Comparison of ENCODE assay signal across 8 cellular contexts in genomic region chr19:55258828-55259539, GRCh38. TPM values are rescaled to one million over a fixed set of nuclear protein-coding genes. Genes with fewer than 3 reads are reported as not detected.
DNase-seq lines count a peak whose midpoint lies in the region; ATAC-seq, FAIRE-seq and TF ChIP-seq lines count a peak whose summit lies in the region.

Gene PPP6R1 (minus strand): TSS chr19:55259017. CDS start chr19:55247103, 11,914 bp downstream.

- under 1% methylated on average over 14 of the region's 76 CpGs for WGBS in HepG2 (ENCODE audit: low lambda C conversion rate)

- H3K9ac ChIP-seq in HepG2 (ENCODE audit: insufficient read depth, low read depth, low read length): peak within 1 kb of the TSS; percentile 97

- H3K36me3 ChIP-seq in HepG2 (replicated peaks in 1 of 2; ENCODE audit: control insufficient read depth in 1 of 2, insufficient read depth in 2 of 2, low read length in 2 of 2): peaks cover 0 to 2% of the 10 kb centered on the region in 2 experiments; a peak in 1 of 5 replicates

- intact Hi-C loops in CD14-positive monocyte (cut with micrococcal nuclease) (loop anchor here (1.0 to 10.0 kb wide), 5 partner anchors 20 to 144 kb away; partner anchors contain the start of genes KMT5C (in 1 of the 2) and PPP1R12C (in 1 of the 2)), HepG2 (cut with micrococcal nuclease; ENCODE audit: unreplicated experiment) (loop anchor here (1.0 kb wide), 1 partner anchor 43 kb away; no protein-coding TSS in a partner anchor)

- H3K27ac ChIP-seq in HepG2 (ENCODE audit: extremely low read length, insufficient read depth, low read length): peak within 1 kb of the TSS; percentile 86

- H3K4me1 Mint-ChIP-seq in CD14-positive monocyte: peaks cover 46% of the 10 kb centered on the region

- peak; percentile 79 to 86 for TF ChIP-seq POLR2A in HepG2 (IDR thresholded peaks at IDR 0.05; ENCODE audit: insufficient read depth in 1 of 2, low read depth in 2 of 2, low read length in 2 of 2)

- TF ChIP-seq CTCF in CD14-positive monocyte (IDR thresholded peaks at IDR 0.05) (no peak), HepG2 (CRISPR knock-in tag; IDR thresholded peaks at IDR 0.05) (0 out of 2 replicates have a peak, but pooled peaks have one; percentile 8)

- H3K27me3 Mint-ChIP-seq in CD14-positive monocyte (ENCODE audit: low read depth in 3 of 3): no peaks in the 10 kb centered on the region

- H3K79me2 ChIP-seq in HepG2 (ENCODE audit: insufficient read depth, low read length): peaks cover 43% of the 10 kb centered on the region

- BruUV-seq in HepG2 (replicated peaks; lab: Mats Ljungman, UMichigan): no TSS peak

- peak; percentile 92 for DNase-seq in CD14-positive monocyte (ENCODE audit: low spot score)
- peak; percentile 99 for DNase-seq in NCI-H82 (lab: John Stamatoyannopoulos, UW)
- peak; percentile 96 to 97 for DNase-seq in activated CD4-positive, alpha-beta T cell treated with anti-CD3 and anti-CD28 coated beads, Interleukin-2, amount 50 U/mL, for 48 hours
- peak; percentile 100 for DNase-seq in dermis microvascular lymphatic vessel endothelial cell (ENCODE audit: low read depth in 2 of 2)
- peak; percentile 97 for DNase-seq in HepG2 (ENCODE audit: low spot score)
- peak; percentile 94 for DNase-seq in stimulated activated CD4-positive, alpha-beta T cell treated with anti-CD3 and anti-CD28 coated beads, Interleukin-4, amount 100 ng/mL, for 1 hour

- H3K9me3 Mint-ChIP-seq in CD14-positive monocyte: peaks cover 0 to 4% (median 0%) of the 10 kb centered on the region in 7 donors

- peaks cover 15 to 17% of the 10 kb centered on the region in 2 donors for H3K36me3 Mint-ChIP-seq in CD14-positive monocyte

- peak; percentile 58 to 89; a peak in 3 of 4 replicates for TF ChIP-seq EP300 in HepG2 (IDR thresholded peaks at IDR 0.05; ENCODE audit: low read depth in 2 of 2, low read length in 2 of 2)
- peak; percentile 53; the same call in 1 of the 2 replicates for TF ChIP-seq EP300 in HepG2 (CRISPR knock-in tag; IDR thresholded peaks at IDR 0.05; ENCODE audit: borderline replicate concordance)

- POLR2A ChIA-PET in HepG2 (lab: Yijun Ruan, JAX): interaction anchor here (0.7 to 6.2 kb wide), 31 partner anchors 9 to 347 kb away, joined by 3 to 95 read pairs (median 5); partner anchors contain the start of genes FIZ1, HSPBP1, ISOC2 and KMT5C

- FAIRE-seq in HepG2 (lab: Jason Lieb, UNC): peak; percentile 89

- H3K4me2 ChIP-seq in HepG2 (ENCODE audit: low read depth, low read length): peak within 1 kb of the TSS; percentile 99

- peak; percentile 69 for TF ChIP-seq RAD21 in HepG2 (CRISPR knock-in tag; IDR thresholded peaks at IDR 0.05)

- peaks cover 30% of the 10 kb centered on the region for H4K20me1 ChIP-seq in HepG2 (ENCODE audit: insufficient read depth, low read length)

- peak within 1 kb of the TSS; percentile 94 to 99 (median 97) for H3K27ac Mint-ChIP-seq in CD14-positive monocyte

- peak; percentile 70 for ATAC-seq in GM19397 (IDR thresholded peaks at IDR 0.05; ENCODE audit: unreplicated experiment)
- peak; percentile 59 for ATAC-seq in HG03571 (IDR thresholded peaks at IDR 0.05; ENCODE audit: unreplicated experiment)
- peak; percentile 86 for ATAC-seq in HepG2

- H3K4me3 ChIP-seq in HepG2 (replicated peaks in 1 of 3; ENCODE audit: insufficient read depth in 1 of 3, low read depth in 2 of 3, low read length in 3 of 3): peak within 1 kb of the TSS; percentile 88 to 95 (median 94)

- peaks cover 44% of the 10 kb centered on the region for H3K4me1 ChIP-seq in HepG2 (ENCODE audit: insufficient read depth, low read length)

- H3K9me3 ChIP-seq in HepG2 (ENCODE audit: low read length): no peaks in the 10 kb centered on the region

- in situ Hi-C loops in HepG2 (cut with HindIII; ENCODE audit: extremely low pct_ligation_motif_present, low pct_unique_long_range_greater_than_20kb): loop anchor here (5.0 kb wide), 1 partner anchor 37 kb away; no protein-coding TSS in a partner anchor

- no peak within 1 kb of the TSS for H2AFZ ChIP-seq in HepG2 (ENCODE audit: low read length)

- no peaks in the 10 kb centered on the region; a peak in 1 of 5 replicates for H3K27me3 ChIP-seq in HepG2 (ENCODE audit: control insufficient read depth in 1 of 2, insufficient read depth in 2 of 2, low read length in 2 of 2)

- CTCF ChIA-PET in HepG2 (lab: Yijun Ruan, JAX; ENCODE audit: low intra/inter-chr PET ratio, low total read pairs): no interaction called here

- H3K4me3 Mint-ChIP-seq in CD14-positive monocyte: peak within 1 kb of the TSS; percentile 98 to 100

TF ChIP-seq in HepG2, 621 proteins besides CTCF, POLR2A, EP300 and RAD21 (continues in another document):
- TF ChIP-seq, protein P1, sequence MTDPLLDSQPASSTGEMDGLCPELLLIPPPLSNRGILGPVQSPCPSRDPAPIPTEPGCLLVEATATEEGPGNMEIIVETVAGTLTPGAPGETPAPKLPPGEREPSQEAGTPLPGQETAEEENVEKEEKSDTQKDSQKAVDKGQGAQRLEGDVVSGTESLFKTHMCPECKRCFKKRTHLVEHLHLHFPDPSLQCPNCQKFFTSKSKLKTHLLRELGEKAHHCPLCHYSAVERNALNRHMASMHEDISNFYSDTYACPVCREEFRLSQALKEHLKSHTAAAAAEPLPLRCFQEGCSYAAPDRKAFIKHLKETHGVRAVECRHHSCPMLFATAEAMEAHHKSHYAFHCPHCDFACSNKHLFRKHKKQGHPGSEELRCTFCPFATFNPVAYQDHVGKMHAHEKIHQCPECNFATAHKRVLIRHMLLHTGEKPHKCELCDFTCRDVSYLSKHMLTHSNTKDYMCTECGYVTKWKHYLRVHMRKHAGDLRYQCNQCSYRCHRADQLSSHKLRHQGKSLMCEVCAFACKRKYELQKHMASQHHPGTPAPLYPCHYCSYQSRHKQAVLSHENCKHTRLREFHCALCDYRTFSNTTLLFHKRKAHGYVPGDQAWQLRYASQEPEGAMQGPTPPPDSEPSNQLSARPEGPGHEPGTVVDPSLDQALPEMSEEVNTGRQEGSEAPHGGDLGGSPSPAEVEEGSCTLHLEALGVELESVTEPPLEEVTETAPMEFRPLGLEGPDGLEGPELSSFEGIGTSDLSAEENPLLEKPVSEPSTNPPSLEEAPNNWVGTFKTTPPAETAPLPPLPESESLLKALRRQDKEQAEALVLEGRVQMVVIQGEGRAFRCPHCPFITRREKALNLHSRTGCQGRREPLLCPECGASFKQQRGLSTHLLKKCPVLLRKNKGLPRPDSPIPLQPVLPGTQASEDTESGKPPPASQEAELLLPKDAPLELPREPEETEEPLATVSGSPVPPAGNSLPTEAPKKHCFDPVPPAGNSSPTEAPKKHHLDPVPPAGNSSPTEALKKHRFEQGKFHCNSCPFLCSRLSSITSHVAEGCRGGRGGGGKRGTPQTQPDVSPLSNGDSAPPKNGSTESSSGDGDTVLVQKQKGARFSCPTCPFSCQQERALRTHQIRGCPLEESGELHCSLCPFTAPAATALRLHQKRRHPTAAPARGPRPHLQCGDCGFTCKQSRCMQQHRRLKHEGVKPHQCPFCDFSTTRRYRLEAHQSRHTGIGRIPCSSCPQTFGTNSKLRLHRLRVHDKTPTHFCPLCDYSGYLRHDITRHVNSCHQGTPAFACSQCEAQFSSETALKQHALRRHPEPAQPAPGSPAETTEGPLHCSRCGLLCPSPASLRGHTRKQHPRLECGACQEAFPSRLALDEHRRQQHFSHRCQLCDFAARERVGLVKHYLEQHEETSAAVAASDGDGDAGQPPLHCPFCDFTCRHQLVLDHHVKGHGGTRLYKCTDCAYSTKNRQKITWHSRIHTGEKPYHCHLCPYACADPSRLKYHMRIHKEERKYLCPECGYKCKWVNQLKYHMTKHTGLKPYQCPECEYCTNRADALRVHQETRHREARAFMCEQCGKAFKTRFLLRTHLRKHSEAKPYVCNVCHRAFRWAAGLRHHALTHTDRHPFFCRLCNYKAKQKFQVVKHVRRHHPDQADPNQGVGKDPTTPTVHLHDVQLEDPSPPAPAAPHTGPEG (CRISPR knock-in tag; IDR thresholded peaks at IDR 0.05): no peak
- 0 out of 2 replicates have a peak, but pooled peaks have one; percentile 39 for TF ChIP-seq ZNF256 (CRISPR knock-in tag; conservative IDR thresholded peaks at IDR 0.05)
- peak; percentile 90 for TF ChIP-seq ZNF761 (CRISPR knock-in tag; conservative IDR thresholded peaks at IDR 0.05)
- TF ChIP-seq ZNF260 (CRISPR knock-in tag; IDR thresholded peaks at IDR 0.05; ENCODE audit: borderline replicate concordance, low read depth): no peak

RNA-seq across cellular contexts. Expression of gene PPP6R1, which starts in this region (rescaled TPM):
- polyA plus RNA-seq in CD14-positive monocyte: 10 to 100 TPM; 16.9 to 22.0 TPM
- 19.9 and 34.9 TPM in 2 replicates for total RNA-seq in dermis microvascular lymphatic vessel endothelial cell
- 23.0 and 25.8 TPM in 2 replicates for total RNA-seq in HepG2 (2016; rRNA removed; fragmentation: Illumina TruSeq; extraction: Trizol)
- total RNA-seq in HepG2 (2016; cell fraction: cytosol; rRNA removed; fragmentation: Illumina TruSeq; extraction: Trizol; ENCODE audit: low read depth): 6.5 and 7.1 TPM in 2 replicates
- total RNA-seq in HepG2 (2016; cell fraction: insoluble cytoplasmic fraction; rRNA removed; fragmentation: Illumina TruSeq; extraction: Trizol): 18.2 and 27.7 TPM in 2 replicates
- total RNA-seq in HepG2 (2016; cell fraction: membrane; rRNA removed; fragmentation: Illumina TruSeq; extraction: Trizol): 22.9 and 23.1 TPM in 2 replicates
- 20.2 and 25.1 TPM in 2 replicates for total RNA-seq in HepG2 (2016; cell fraction: nucleus; rRNA removed; fragmentation: Illumina TruSeq; extraction: Trizol)
- 54.0 and 75.7 TPM in 2 replicates for polyA plus RNA-seq in HepG2 (2011; rRNA removed)
- 44.7 and 48.8 TPM in 2 replicates for polyA plus RNA-seq in HepG2 (2011; cell fraction: cytosol; rRNA removed)
- polyA plus RNA-seq in HepG2 (2011; cell fraction: nucleus; rRNA removed): 190 and 211 TPM in 2 replicates
- polyA plus RNA-seq in HepG2 (2012): 51.7 and 56.8 TPM in 2 replicates
- polyA plus RNA-seq in HepG2 (2016; cell fraction: cytosol; fragmentation: Illumina TruSeq; extraction: Trizol; ENCODE audit: low read depth): 8.4 and 9.7 TPM in 2 replicates
- polyA plus RNA-seq in HepG2 (2016; cell fraction: insoluble cytoplasmic fraction; fragmentation: Illumina TruSeq; extraction: Trizol; ENCODE audit: low read depth): 27.5 and 36.1 TPM in 2 replicates
- 20.6 and 23.5 TPM in 2 replicates for polyA plus RNA-seq in HepG2 (2016; cell fraction: membrane; fragmentation: Illumina TruSeq; extraction: Trizol; ENCODE audit: low read depth)
- polyA plus RNA-seq in HepG2 (2016; cell fraction: nucleus; fragmentation: Illumina TruSeq; extraction: Trizol; ENCODE audit: insufficient read depth, low read depth): 73.4 and 77.9 TPM in 2 replicates
- polyA minus RNA-seq in HepG2 (2011; rRNA and poly(A)+ RNA removed; ENCODE audit: low replicate concordance): 112 and 140 TPM in 2 replicates
- polyA minus RNA-seq in HepG2 (2011; cell fraction: cytosol; rRNA and poly(A)+ RNA removed): 48.9 and 57.3 TPM in 2 replicates
- polyA minus RNA-seq in HepG2 (2011; cell fraction: nucleus; rRNA and poly(A)+ RNA removed): 48.9 and 67.0 TPM in 2 replicates

Comparison
In these comparisons a context has a peak if more than half of its experiments do, and no peak if none do; other contexts are left out.
1. Peak in every context shown above with its lines: DNase-seq, ATAC-seq, H3K4me3 ChIP-seq and H3K27ac ChIP-seq.